21 cellular contexts compared by ENCODE assay signal in genomic region chr1:36343651-36344394, GRCh38. TPM values are rescaled to one million over a fixed set of nuclear protein-coding genes. Genes with fewer than 3 reads are reported as not detected.
DNase-seq lines count a peak whose midpoint lies in the region; ATAC-seq and TF ChIP-seq lines count a peak whose summit lies in the region.
"Had no signal": no experiment of that assay in that cellular context is flagged by ENCODE, and none has a peak within 500 bp of the region (broad histone marks: within the 10 kb centered on the region; RNA-seq: fewer than 3 reads in every experiment).

No MANE protein-coding gene starts in this region.

- TF ChIP-seq EP300 in gastroesophageal sphincter (IDR thresholded peaks at IDR 0.05) = no peak

- peak overlapping the region; percentile 65 for H3K27ac ChIP-seq in AG04450 (ENCODE audit: low read depth, low read length)
- peak overlapping the region in 3 of 4 donors; percentile 49 to 73 (median 70) for H3K27ac ChIP-seq in gastroesophageal sphincter
- H3K27ac ChIP-seq: C4-2B, pancreas, uterus had no signal

- H3K27me3 Mint-ChIP-seq in T-helper 17 cell = no peaks in the 10 kb centered on the region
- H3K27me3 Mint-ChIP-seq: activated naive CD8-positive, alpha-beta T cell treated with anti-CD3 and anti-CD28 coated beads, Interleukin-2, amount 50 U/mL, for 24 hours; activated T-helper 17 cell treated with anti-CD3 and anti-CD28 coated beads, Interleukin-2, amount 50 U/mL, for 72 hours; memory B cell; naive B cell; stimulated activated naive CD8-positive, alpha-beta T cell treated with anti-CD3 and anti-CD28 coated beads, Interleukin-15, amount 100 ng/mL, for 72 hours; T-cell had no signal

- H3K9me3 ChIP-seq in AG04450 (ENCODE audit: control insufficient read depth, insufficient read depth, low read length) (no peaks in the 10 kb centered on the region), T-helper 17 cell (ENCODE audit: control insufficient read depth, low read length, poor library complexity, severe bottlenecking) (no peaks in the 10 kb centered on the region), gastroesophageal sphincter (no peaks in the 10 kb centered on the region), skeletal muscle satellite cell (replicated peaks; ENCODE audit: low read length) (no peaks in the 10 kb centered on the region)
- H3K9me3 ChIP-seq: pancreas, uterus had no signal

- CTCF ChIA-PET in AG04450 (lab: Charles Lee) = interaction anchor here (0.8 to 2.7 kb wide), 9 partner anchors 21 to 194 kb away, joined by 3 to 34 read pairs (median 4); partner anchors contain the start of genes EVA1B and TRAPPC3

- peak overlapping the region; percentile 67 for H3K9ac ChIP-seq in skeletal muscle satellite cell (ENCODE audit: low read depth, low read length)

- H3K4me1 Mint-ChIP-seq in T-helper 17 cell = peaks cover 22% of the 10 kb centered on the region
- H3K4me1 Mint-ChIP-seq: activated naive CD8-positive, alpha-beta T cell treated with anti-CD3 and anti-CD28 coated beads, Interleukin-2, amount 50 U/mL, for 24 hours; activated T-helper 17 cell treated with anti-CD3 and anti-CD28 coated beads, Interleukin-2, amount 50 U/mL, for 72 hours had no signal

- TF ChIP-seq POLR2A in gastroesophageal sphincter (IDR thresholded peaks at IDR 0.05) = no peak

- no peak overlapping the region for H3K4me3 Mint-ChIP-seq in T-helper 17 cell
- H3K4me3 Mint-ChIP-seq: activated naive CD8-positive, alpha-beta T cell treated with anti-CD3 and anti-CD28 coated beads, Interleukin-2, amount 50 U/mL, for 24 hours; activated T-helper 17 cell treated with anti-CD3 and anti-CD28 coated beads, Interleukin-2, amount 50 U/mL, for 72 hours; memory B cell; naive B cell; stimulated activated naive CD8-positive, alpha-beta T cell treated with anti-CD3 and anti-CD28 coated beads, Interleukin-15, amount 100 ng/mL, for 72 hours; T-cell had no signal

- DNase-seq in AG04450 (ENCODE audit: low read depth, low spot score) (no peak), T-helper 17 cell (no peak), NCI-H187 treated with DMSO at 0.1 percent for 48 hours (lab: John Stamatoyannopoulos, UW) (no peak)
- DNase-seq in stimulated activated CD4-positive, alpha-beta T cell treated with anti-CD3 and anti-CD28 coated beads, Interleukin-4, amount 100 ng/mL, for 1 hour = no peak
- DNase-seq: activated CD4-positive, alpha-beta T cell treated with anti-CD3 and anti-CD28 coated beads for 48 hours; activated naive CD8-positive, alpha-beta T cell treated with anti-CD3 and anti-CD28 coated beads, Interleukin-2, amount 50 U/mL, for 24 hours; EL; naive B cell; NCI-H524; stimulated activated CD4-positive, alpha-beta T cell treated with anti-CD3 and anti-CD28 coated beads, Interleukin-4, amount 100 ng/mL, for 24 hours; stimulated activated naive CD8-positive, alpha-beta T cell treated with anti-CD3 and anti-CD28 coated beads, Interleukin-15, amount 100 ng/mL, for 72 hours; T-cell; uterus had no signal

- peak overlapping the region; percentile 19 for H3K27ac Mint-ChIP-seq in T-helper 17 cell
- H3K27ac Mint-ChIP-seq: activated naive CD8-positive, alpha-beta T cell treated with anti-CD3 and anti-CD28 coated beads, Interleukin-2, amount 50 U/mL, for 24 hours; memory B cell had no signal

- TF ChIP-seq CTCF in AG04450 (IDR thresholded peaks at IDR 0.05; ENCODE audit: low read depth, low read length) = no peak
- TF ChIP-seq CTCF in gastroesophageal sphincter (IDR thresholded peaks at IDR 0.05) = no peak

- H3K4me3 ChIP-seq in AG04450 (ENCODE audit: low read depth, low read length) (no peak overlapping the region), gastroesophageal sphincter (no peak overlapping the region), skeletal muscle satellite cell (ENCODE audit: low read length) (no peak overlapping the region)
- H3K4me3 ChIP-seq: pancreas, uterus had no signal

- POLR2A ChIA-PET in AG04450 (lab: Yijun Ruan, JAX) = interaction anchor here (0.7 to 1.7 kb wide), 4 partner anchors 9 to 76 kb away, joined by 3 to 9 read pairs (median 5); no protein-coding TSS in a partner anchor

- WGBS in gastroesophageal sphincter (ENCODE audit: low coverage in 1 of 2), 2 donors = 100% methylated on average over 2 of the region's 24 CpGs; no CpG with 5 or more reads in 1 of the 2 donors

- H3K4me1 ChIP-seq in gastroesophageal sphincter (peaks cover 0 to 16% (median 6%) of the 10 kb centered on the region in 3 donors), skeletal muscle satellite cell (ENCODE audit: control insufficient read depth, insufficient read depth, low read length) (peaks cover 24% of the 10 kb centered on the region)
- H3K4me1 ChIP-seq: pancreas, uterus had no signal

- peak overlapping the region; percentile 41 for H3K4me2 ChIP-seq in skeletal muscle satellite cell (ENCODE audit: low read length)

- H3K27me3 ChIP-seq in AG04450 (ENCODE audit: control insufficient read depth, insufficient read depth, low read length) (no peaks in the 10 kb centered on the region), gastroesophageal sphincter (no peaks in the 10 kb centered on the region), skeletal muscle satellite cell (ENCODE audit: control insufficient read depth, insufficient read depth, low read length) (no peaks in the 10 kb centered on the region)
- H3K27me3 ChIP-seq: pancreas, uterus had no signal

- H3K36me3 ChIP-seq in gastroesophageal sphincter (peaks cover 0 to 96% of the 10 kb centered on the region in 2 donors), skeletal muscle satellite cell (ENCODE audit: insufficient read depth, low read length) (peaks cover 82% of the 10 kb centered on the region)
- H3K36me3 ChIP-seq: uterus had no signal

- peaks cover 11% of the 10 kb centered on the region for H3K36me3 Mint-ChIP-seq in T-helper 17 cell (ENCODE audit: low read depth)

- no peak for ATAC-seq in T-helper 17 cell
- no peak for ATAC-seq in gastroesophageal sphincter
- ATAC-seq in GM18517 (IDR thresholded peaks at IDR 0.05; ENCODE audit: unreplicated experiment) = no peak
- ATAC-seq in GM19023 (IDR thresholded peaks at IDR 0.05; ENCODE audit: unreplicated experiment) = no peak
- ATAC-seq: activated naive CD8-positive, alpha-beta T cell treated with anti-CD3 and anti-CD28 coated beads, Interleukin-2, amount 50 U/mL, for 24 hours had no signal

RNA-seq across cellular contexts. Expression of gene EVA1B, which starts 20.4 kb away (rescaled TPM):
- polyA plus RNA-seq in AG04450 (2011; rRNA removed) = 27.2 and 42.6 TPM in 2 replicates
- 7.7 and 8.1 TPM in 2 replicates for polyA minus RNA-seq in AG04450 (2011; rRNA and poly(A)+ RNA removed)
- total RNA-seq in T-helper 17 cell = 10 to 100 TPM in 1 of 2 donors, 1 to 10 TPM in 1; 6.2 to 10.8 TPM
- 10 to 100 TPM; 42.0 to 68.7 (median 53.7) TPM for total RNA-seq in gastroesophageal sphincter
- total RNA-seq in skeletal muscle satellite cell (2012; rRNA removed) = 114 and 163 TPM in 2 replicates

RNA-seq across cellular contexts. Expression of gene SH3D21, which starts 37.7 kb away (rescaled TPM):
- polyA plus RNA-seq in AG04450 (2011; rRNA removed) = 1.3 and 1.7 TPM in 2 replicates
- 1.6 and 2.2 TPM in 2 replicates for polyA minus RNA-seq in AG04450 (2011; rRNA and poly(A)+ RNA removed)
- total RNA-seq in T-helper 17 cell (1 to 10 TPM; 1.4 to 1.9 TPM), gastroesophageal sphincter (1 to 10 TPM in 2 of 4 donors, under 1 TPM in 1, not detected in 1; 0.27 to 1.4 (median 1.3) TPM)
- 3.5 and 13.8 TPM in 2 replicates for total RNA-seq in skeletal muscle satellite cell (2012; rRNA removed)

RNA-seq across cellular contexts. Expression of gene STK40, which starts 41.9 kb away (rescaled TPM):
- polyA plus RNA-seq in AG04450 (2011; rRNA removed) = 26.4 and 30.3 TPM in 2 replicates
- polyA minus RNA-seq in AG04450 (2011; rRNA and poly(A)+ RNA removed) = 40.0 and 53.7 TPM in 2 replicates
- total RNA-seq in T-helper 17 cell (10 to 100 TPM; 32.9 to 49.8 TPM), gastroesophageal sphincter (100 to 1,000 TPM in 1 of 4 donors, 10 to 100 TPM in 3; 39.2 to 127 (median 68.6) TPM)
- 15.0 and 15.5 TPM in 2 replicates for total RNA-seq in skeletal muscle satellite cell (2012; rRNA removed)

RNA-seq across cellular contexts. Expression of gene LSM10, which starts 53.9 kb away (rescaled TPM):
- 50.8 and 63.6 TPM in 2 replicates for polyA plus RNA-seq in AG04450 (2011; rRNA removed)
- polyA minus RNA-seq in AG04450 (2011; rRNA and poly(A)+ RNA removed) = 17.9 and 35.4 TPM in 2 replicates
- total RNA-seq in T-helper 17 cell (10 to 100 TPM; 26.4 to 31.1 TPM), gastroesophageal sphincter (10 to 100 TPM; 39.5 to 50.2 (median 47.3) TPM)
- total RNA-seq in skeletal muscle satellite cell (2012; rRNA removed) = 9.6 and 10.1 TPM in 2 replicates
